ENCODE assay signal across 8 cellular contexts in genomic region chr17:1714488-1714979, GRCh38. TPM values are rescaled to one million over a fixed set of nuclear protein-coding genes. Genes with fewer than 3 reads are reported as not detected.
DNase-seq lines count a peak whose midpoint lies in the region; ATAC-seq, FAIRE-seq and TF ChIP-seq lines count a peak whose summit lies in the region.

No MANE protein-coding gene starts in this region.

- peak overlapping the region; percentile 100 for H3K4me2 ChIP-seq in PC-3 (ENCODE audit: low read length)

- H3K36me3 ChIP-seq in PC-3 (ENCODE audit: low read depth, low read length) (peaks cover 21% of the 10 kb centered on the region), bronchial epithelial cell (ENCODE audit: control insufficient read depth, insufficient read depth, low read length) (peaks cover 25% of the 10 kb centered on the region)

- H3K27ac ChIP-seq in PC-3 (ENCODE audit: low read length), result peak overlapping the region; percentile 96

- H3K9me2 ChIP-seq in PC-3 (replicated peaks; ENCODE audit: low read length), result no peaks in the 10 kb centered on the region

- ATAC-seq in PC-3, result peak; percentile 19

- H3K4me3 ChIP-seq in PC-3 (ENCODE audit: low read length) (peak overlapping the region; percentile 81), bronchial epithelial cell (ENCODE audit: low read depth, low read length) (peak overlapping the region; percentile 87), retinal pigment epithelial cell (ENCODE audit: low read length) (peak overlapping the region; percentile 87)

- peaks cover 58% of the 10 kb centered on the region for H3K27me3 Mint-ChIP-seq in activated naive CD4-positive, alpha-beta T cell treated with anti-CD3 and anti-CD28 coated beads, Interleukin-2, amount 10 ng/mL, durations not matched to agents 7 days and 5 days

- H3K9me3 ChIP-seq in PC-3 (ENCODE audit: low read length), result no peaks in the 10 kb centered on the region

- peaks cover 35% of the 10 kb centered on the region for H4K20me1 ChIP-seq in PC-3 (ENCODE audit: low read length)

- H3K4me1 ChIP-seq in PC-3 (ENCODE audit: insufficient read depth, low read length), result peaks cover 39% of the 10 kb centered on the region

- intact Hi-C loops in PC-3 (cut with micrococcal nuclease), result no loop called here

- H3K36me3 Mint-ChIP-seq in activated naive CD4-positive, alpha-beta T cell treated with anti-CD3 and anti-CD28 coated beads, Interleukin-2, amount 10 ng/mL, durations not matched to agents 7 days and 5 days, result peaks cover 17% of the 10 kb centered on the region

- no peak for TF ChIP-seq CTCF in PC-3 (conservative IDR thresholded peaks at IDR 0.05; ENCODE audit: low read depth, low read length)
- no peak for TF ChIP-seq CTCF in bronchial epithelial cell (IDR thresholded peaks at IDR 0.05; ENCODE audit: insufficient read depth, low read length, severe bottlenecking)
- no peak for TF ChIP-seq CTCF in retinal pigment epithelial cell (conservative IDR thresholded peaks at IDR 0.05; ENCODE audit: low read depth, low read length)
- TF ChIP-seq CTCF in GM20000 (IDR thresholded peaks at IDR 0.05; ENCODE audit: extremely low read depth, missing control alignments), result no peak

- no peak overlapping the region for H2AFZ ChIP-seq in PC-3 (ENCODE audit: low read length)

- H3K79me2 ChIP-seq in PC-3 (ENCODE audit: low read length), result peaks cover 46% of the 10 kb centered on the region

- BruUV-seq in PC-3 (replicated peaks; lab: Mats Ljungman, UMichigan), result no TSS peak

- FAIRE-seq in bronchial epithelial cell (lab: Jason Lieb, UNC), result no peak

- peaks cover 51% of the 10 kb centered on the region for H3K4me1 Mint-ChIP-seq in activated naive CD4-positive, alpha-beta T cell treated with anti-CD3 and anti-CD28 coated beads, Interleukin-2, amount 10 ng/mL, durations not matched to agents 7 days and 5 days

- H3K27ac Mint-ChIP-seq in activated naive CD4-positive, alpha-beta T cell treated with anti-CD3 and anti-CD28 coated beads, Interleukin-2, amount 10 ng/mL, durations not matched to agents 7 days and 5 days, result no peak overlapping the region

- peak; percentile 61 for DNase-seq in activated naive CD4-positive, alpha-beta T cell treated with anti-CD3 and anti-CD28 coated beads, Interleukin-2, amount 10 ng/mL, durations not matched to agents 7 days and 5 days
- no peak for DNase-seq in activated naive CD4-positive, alpha-beta T cell treated with Interleukin-2 at 50 U/mL for 16 hours
- DNase-seq in PC-3, result peak; percentile 93
- peak; percentile 80 for DNase-seq in bronchial epithelial cell (ENCODE audit: low read depth)
- DNase-seq in iPS-NIHi11 (ENCODE audit: low spot score), result peak; percentile 79
- peak; percentile 93 for DNase-seq in retinal pigment epithelial cell (ENCODE audit: low read depth)
- DNase-seq in NCI-H1092 (lab: John Stamatoyannopoulos, UW), result no peak
- DNase-seq in GM20000 (ENCODE audit: low spot score), result no peak

- H3F3A ChIP-seq in PC-3 (ENCODE audit: low read length, unreplicated experiment), result peaks cover 13% of the 10 kb centered on the region

- no peaks in the 10 kb centered on the region for H3K9me3 Mint-ChIP-seq in activated naive CD4-positive, alpha-beta T cell treated with anti-CD3 and anti-CD28 coated beads, Interleukin-2, amount 10 ng/mL, durations not matched to agents 7 days and 5 days

- peak overlapping the region; percentile 90 for H3K4me3 Mint-ChIP-seq in activated naive CD4-positive, alpha-beta T cell treated with anti-CD3 and anti-CD28 coated beads, Interleukin-2, amount 10 ng/mL, durations not matched to agents 7 days and 5 days

- peak overlapping the region; percentile 92 for H3K9ac ChIP-seq in PC-3 (ENCODE audit: low read length)

- POLR2A ChIA-PET in PC-3 (lab: Charles Lee; ENCODE audit: unreplicated experiment), result no interaction called here

- CTCF ChIA-PET in activated naive CD4-positive, alpha-beta T cell treated with anti-CD3 and anti-CD28 coated beads, Interleukin-2, amount 10 ng/mL, durations not matched to agents 7 days and 5 days (lab: Charles Lee), result interaction anchor here (0.7 to 1.8 kb wide), 3 partner anchors 69 to 311 kb away, joined by 3 to 5 read pairs (median 3); no protein-coding TSS in a partner anchor
- CTCF ChIA-PET in PC-3 (lab: Charles Lee), result no interaction called here

- H3K27me3 ChIP-seq in PC-3 (ENCODE audit: low read length) (no peaks in the 10 kb centered on the region), bronchial epithelial cell (ENCODE audit: control insufficient read depth, insufficient read depth, low read length) (no peaks in the 10 kb centered on the region)

RNA-seq across cellular contexts. Expression of gene TLCD2, which starts 4.4 kb away (rescaled TPM):
- total RNA-seq in PC-3 (2014; rRNA removed), result 0.63 and 0.77 TPM in 2 replicates
- 4.5 and 19.1 TPM in 2 replicates for total RNA-seq in bronchial epithelial cell

RNA-seq across cellular contexts. Expression of gene WDR81, which starts 10.0 kb away (rescaled TPM):
- total RNA-seq in PC-3 (2014; rRNA removed) (14.6 and 16.4 TPM in 2 replicates), bronchial epithelial cell (13.8 and 21.6 TPM in 2 replicates)

RNA-seq across cellular contexts. Expression of gene SERPINF2, which starts 28.1 kb away (rescaled TPM):
- total RNA-seq in PC-3 (2014; rRNA removed), result 2.2 and 2.5 TPM in 2 replicates
- 0.79 and 1.5 TPM in 2 replicates for total RNA-seq in bronchial epithelial cell

RNA-seq across cellular contexts. Expression of gene PRPF8, which starts 29.9 kb away (rescaled TPM):
- total RNA-seq in PC-3 (2014; rRNA removed) (103 and 126 TPM in 2 replicates), bronchial epithelial cell (57.7 and 71.0 TPM in 2 replicates)

RNA-seq across cellular contexts. Expression of gene SERPINF1, which starts 47.3 kb away (rescaled TPM):
- 1.7 TPM in 1 of 2 replicates, not detected in the other for total RNA-seq in PC-3 (2014; rRNA removed)
- 51.3 and 112 TPM in 2 replicates for total RNA-seq in bronchial epithelial cell

Comparison
In these comparisons a context has a peak if more than half of its experiments do, and no peak if none do; other contexts are left out.
1. DNase-seq: peak in activated naive CD4-positive, alpha-beta T cell treated with anti-CD3 and anti-CD28 coated beads, Interleukin-2, amount 10 ng/mL, durations not matched to agents 7 days and 5 days (single experiment), PC-3 (single experiment), bronchial epithelial cell (single experiment), iPS-NIHi11 (single experiment) and retinal pigment epithelial cell (single experiment); none in activated naive CD4-positive, alpha-beta T cell treated with Interleukin-2 at 50 U/mL for 16 hours (single experiment), NCI-H1092 (single experiment) and GM20000 (single experiment).
2. Peak in every context shown above with its lines, with median percentiles within 50 percentile points of each other: H3K4me3 ChIP-seq.